ENCODE assay signal across 15 cellular contexts in genomic region chr20:35135867-35136586, GRCh38. TPM values are rescaled to one million over a fixed set of nuclear protein-coding genes. Genes with fewer than 3 reads are reported as not detected.
DNase-seq lines count a peak whose midpoint lies in the region; ATAC-seq, FAIRE-seq and TF ChIP-seq lines count a peak whose summit lies in the region.
"Had no signal": no experiment of that assay in that cellular context is flagged by ENCODE, and none has a peak within 500 bp of the region (broad histone marks: within the 10 kb centered on the region; RNA-seq: fewer than 3 reads in every experiment).

No MANE protein-coding gene starts in this region.

- H3K4me1 ChIP-seq in right lobe of liver (peaks cover 0 to 10% (median 0%) of the 10 kb centered on the region in 4 donors), HepG2 (ENCODE audit: insufficient read depth, low read length) (peaks cover 9% of the 10 kb centered on the region), endothelial cell of umbilical vein (ENCODE audit: control insufficient read depth, extremely low read depth, insufficient read depth, low read length) (peaks cover 34% of the 10 kb centered on the region), lung (ENCODE audit: control insufficient read depth in 2 of 2, insufficient read depth in 2 of 2, low read length in 2 of 2) (no peaks in the 10 kb centered on the region)
- H3K4me1 ChIP-seq: sigmoid colon, transverse colon had no signal

- no peaks in the 10 kb centered on the region for H3K27me3 Mint-ChIP-seq in activated CD4-positive, alpha-beta T cell treated with anti-CD3 and anti-CD28 coated beads, Interleukin-2, amount 10 ng/mL, durations not matched to agents 24 days and 14 days
- H3K27me3 Mint-ChIP-seq: activated naive CD4-positive, alpha-beta T cell treated with anti-CD3 and anti-CD28 coated beads, Interleukin-2, amount 50 U/mL, for 24 hours had no signal

- no peak for TF ChIP-seq RAD21 in HepG2 (CRISPR knock-in tag; IDR thresholded peaks at IDR 0.05)

- DNase-seq in right lobe of liver (no peak), HepG2 (ENCODE audit: low spot score) (no peak), endothelial cell of umbilical vein (ENCODE audit: low read depth, low spot score) (peak; percentile 88), lung (ENCODE audit: low spot score) (peak; percentile 40), NCI-H2081 treated with DMSO at 0.1 percent for 48 hours (lab: John Stamatoyannopoulos, UW) (no peak), NCI-H2107 treated with DMSO at 0.1 percent for 48 hours (lab: John Stamatoyannopoulos, UW; ENCODE audit: unreplicated experiment) (no peak)
- no peak for DNase-seq in activated CD4-positive, alpha-beta T cell treated with anti-CD3 and anti-CD28 coated beads, Interleukin-2, amount 50 U/mL, for 1 hour
- DNase-seq in activated CD4-positive, alpha-beta T cell treated with anti-CD3 and anti-CD28 coated beads, Interleukin-2, amount 10 ng/mL, durations not matched to agents 24 days and 14 days, result no peak
- DNase-seq: effector memory CD4-positive, alpha-beta T cell; NCI-H2171 treated with DMSO at 0.1 percent for 48 hours; transverse colon had no signal

- H3K27ac ChIP-seq in right lobe of liver (no peak overlapping the region), HepG2 (ENCODE audit: extremely low read length, insufficient read depth, low read length) (no peak overlapping the region), endothelial cell of umbilical vein (ENCODE audit: insufficient read depth, low read depth, low read length) (peak overlapping the region; percentile 97), lung (ENCODE audit: low read depth in 1 of 2, low read length in 1 of 2) (peak overlapping the region in 1 of 2 donors; percentile 51)
- H3K27ac ChIP-seq: transverse colon had no signal

- H3K27ac Mint-ChIP-seq in activated CD4-positive, alpha-beta T cell treated with anti-CD3 and anti-CD28 coated beads, Interleukin-2, amount 10 ng/mL, durations not matched to agents 24 days and 14 days, result no peak overlapping the region
- H3K27ac Mint-ChIP-seq: activated naive CD4-positive, alpha-beta T cell treated with anti-CD3 and anti-CD28 coated beads, Interleukin-2, amount 50 U/mL, for 24 hours; T-helper 1 cell treated with Interleukin-12 subunit alpha and Interleukin-12 subunit beta and Interleukin-4 antibody, amounts not matched to agents 30 μg/mL and 1 μg/mL, for 36 hours had no signal

- H3K9me3 ChIP-seq in right lobe of liver (no peaks in the 10 kb centered on the region), HepG2 (ENCODE audit: low read length) (no peaks in the 10 kb centered on the region), endothelial cell of umbilical vein (replicated peaks; ENCODE audit: control insufficient read depth, insufficient read depth, low read length) (no peaks in the 10 kb centered on the region), lung (ENCODE audit: control insufficient read depth in 2 of 2, insufficient read depth in 1 of 2, low read length in 1 of 2) (peaks cover 0 to 2% of the 10 kb centered on the region in 2 donors)
- H3K9me3 ChIP-seq: sigmoid colon, transverse colon had no signal

- dilution Hi-C loops in endothelial cell of umbilical vein (cut with MboI; ENCODE audit: extremely low pct_ligation_motif_present, low sequenced_read_pairs), result no loop called here

- POLR2A ChIA-PET in HepG2 (lab: Yijun Ruan, JAX), result no interaction called here
- POLR2A ChIA-PET in endothelial cell of umbilical vein (lab: Charles Lee), result interaction anchor here (1.0 kb wide), 1 partner anchor 11 kb away, joined by 3 read pairs; the partner anchor contains the start of gene EDEM2

- no peaks in the 10 kb centered on the region for H3K79me2 ChIP-seq in HepG2 (ENCODE audit: insufficient read depth, low read length)
- no peaks in the 10 kb centered on the region for H3K79me2 ChIP-seq in endothelial cell of umbilical vein (ENCODE audit: control insufficient read depth, insufficient read depth, low read length)

- H4K20me1 ChIP-seq in HepG2 (ENCODE audit: insufficient read depth, low read length), result no peaks in the 10 kb centered on the region
- H4K20me1 ChIP-seq in endothelial cell of umbilical vein (replicated peaks; ENCODE audit: control insufficient read depth, extremely low read depth, insufficient read depth, low read length), result no peaks in the 10 kb centered on the region

- no peak overlapping the region for H3K4me2 ChIP-seq in HepG2 (ENCODE audit: low read depth, low read length)
- H3K4me2 ChIP-seq in endothelial cell of umbilical vein (ENCODE audit: insufficient read depth, low read length), result peak overlapping the region; percentile 73

- intact Hi-C loops in right lobe of liver (cut with DNase I), result no loop called here
- intact Hi-C loops in HepG2 (cut with micrococcal nuclease; ENCODE audit: unreplicated experiment), result no loop called here
- intact Hi-C loops in endothelial cell of umbilical vein (cut with micrococcal nuclease), result loop anchor here (1.0 to 5.0 kb wide), 4 partner anchors 16 to 264 kb away; partner anchors contain the start of genes GGT7, PROCR and TRPC4AP
- intact Hi-C loops in activated CD4-positive, alpha-beta T cell treated with anti-CD3 and anti-CD28 coated beads, Interleukin-2, amount 10 ng/mL, durations not matched to agents 24 days and 14 days (cut with micrococcal nuclease), result no loop called here

- H3K9ac ChIP-seq in HepG2 (ENCODE audit: insufficient read depth, low read depth, low read length), result no peak overlapping the region
- H3K9ac ChIP-seq in endothelial cell of umbilical vein (replicated peaks; ENCODE audit: extremely low read depth, insufficient read depth, low read length), result peak overlapping the region; percentile 75

- no peaks in the 10 kb centered on the region for H3K9me1 ChIP-seq in endothelial cell of umbilical vein (replicated peaks; ENCODE audit: control insufficient read depth, extremely low read depth, insufficient read depth, low read length)

- TF ChIP-seq EP300 in HepG2 (IDR thresholded peaks at IDR 0.05; ENCODE audit: low read depth in 2 of 2, low read length in 2 of 2), result no peak
- TF ChIP-seq EP300 in HepG2 (CRISPR knock-in tag; IDR thresholded peaks at IDR 0.05; ENCODE audit: borderline replicate concordance), result no peak

- WGBS in right lobe of liver (ENCODE audit: insufficient coverage, low coverage, low lambda C conversion rate, missing lambda C conversion rate), result 64% methylated on average over 4 of the region's 11 CpGs
- 98% methylated on average over 11 of the region's 11 CpGs for WGBS in HepG2 (ENCODE audit: low lambda C conversion rate)
- WGBS in lung, 2 donors, result 86 to 90% methylated on average over 11 of the region's 11 CpGs

- TF ChIP-seq POLR2A in right lobe of liver (IDR thresholded peaks at IDR 0.05) (no peak), HepG2 (IDR thresholded peaks at IDR 0.05; ENCODE audit: insufficient read depth in 1 of 2, low read depth in 2 of 2, low read length in 2 of 2) (no peak), endothelial cell of umbilical vein (IDR thresholded peaks at IDR 0.05; ENCODE audit: low read depth, low read length) (peak; percentile 33)

- FAIRE-seq in HepG2 (lab: Jason Lieb, UNC), result no peak
- FAIRE-seq in endothelial cell of umbilical vein (lab: Jason Lieb, UNC), result peak; percentile 96

- no peaks in the 10 kb centered on the region for H3K9me3 Mint-ChIP-seq in activated CD4-positive, alpha-beta T cell treated with anti-CD3 and anti-CD28 coated beads, Interleukin-2, amount 10 ng/mL, durations not matched to agents 24 days and 14 days
- H3K9me3 Mint-ChIP-seq: activated naive CD4-positive, alpha-beta T cell treated with anti-CD3 and anti-CD28 coated beads, Interleukin-2, amount 50 U/mL, for 24 hours; T-helper 1 cell treated with Interleukin-12 subunit alpha and Interleukin-12 subunit beta and Interleukin-4 antibody, amounts not matched to agents 30 μg/mL and 1 μg/mL, for 36 hours had no signal

- BruUV-seq in HepG2 (replicated peaks; lab: Mats Ljungman, UMichigan), result no TSS peak
- BruUV-seq in endothelial cell of umbilical vein (replicated peaks; lab: Mats Ljungman, UMichigan), result TSS peak; percentile 21

- H3K36me3 ChIP-seq in right lobe of liver (peaks cover 0 to 69% (median 22%) of the 10 kb centered on the region in 4 donors), HepG2 (replicated peaks in 1 of 2; ENCODE audit: control insufficient read depth in 1 of 2, insufficient read depth in 2 of 2, low read length in 2 of 2) (peaks cover 18 to 36% of the 10 kb centered on the region in 2 experiments), endothelial cell of umbilical vein (ENCODE audit: control insufficient read depth in 2 of 2, extremely low read depth in 1 of 2, insufficient read depth in 2 of 2, low read length in 2 of 2) (peaks cover 7 to 16% of the 10 kb centered on the region in 2 experiments), lung (ENCODE audit: control insufficient read depth in 2 of 2, insufficient read depth in 2 of 2, low read length in 2 of 2) (peaks cover 13 to 45% of the 10 kb centered on the region in 2 donors)

- H2AFZ ChIP-seq in HepG2 (ENCODE audit: low read length) (no peak overlapping the region), endothelial cell of umbilical vein (ENCODE audit: low read depth, low read length) (peak overlapping the region; percentile 50)

- H3K36me3 Mint-ChIP-seq in activated CD4-positive, alpha-beta T cell treated with anti-CD3 and anti-CD28 coated beads, Interleukin-2, amount 10 ng/mL, durations not matched to agents 24 days and 14 days (ENCODE audit: low read depth), result peaks cover 43% of the 10 kb centered on the region

- in situ Hi-C loops in HepG2 (cut with HindIII; ENCODE audit: extremely low pct_ligation_motif_present, low pct_unique_long_range_greater_than_20kb), result loop anchor here (25.0 kb wide), 1 partner anchor 301 kb away; the partner anchor contains the start of gene GDF5

- no peak for TF ChIP-seq CTCF in right lobe of liver (IDR thresholded peaks at IDR 0.05)
- TF ChIP-seq CTCF in HepG2 (CRISPR knock-in tag; IDR thresholded peaks at IDR 0.05), result no peak
- no peak for TF ChIP-seq CTCF in endothelial cell of umbilical vein (IDR thresholded peaks at IDR 0.05; ENCODE audit: extremely low read depth in 1 of 2, insufficient read depth in 1 of 2, low read depth in 1 of 2, low read length in 2 of 2)
- TF ChIP-seq CTCF in lung (IDR thresholded peaks at IDR 0.05; ENCODE audit: control extremely low read depth, extremely low read depth), result no peak

- H3K4me3 Mint-ChIP-seq in activated CD4-positive, alpha-beta T cell treated with anti-CD3 and anti-CD28 coated beads, Interleukin-2, amount 10 ng/mL, durations not matched to agents 24 days and 14 days, result no peak overlapping the region
- H3K4me3 Mint-ChIP-seq: activated naive CD4-positive, alpha-beta T cell treated with anti-CD3 and anti-CD28 coated beads, Interleukin-2, amount 50 U/mL, for 24 hours; T-helper 1 cell treated with Interleukin-12 subunit alpha and Interleukin-12 subunit beta and Interleukin-4 antibody, amounts not matched to agents 30 μg/mL and 1 μg/mL, for 36 hours had no signal

- H3K27me3 ChIP-seq in right lobe of liver, result no peaks in the 10 kb centered on the region
- no peaks in the 10 kb centered on the region for H3K27me3 ChIP-seq in HepG2 (ENCODE audit: control insufficient read depth in 1 of 2, insufficient read depth in 2 of 2, low read length in 2 of 2)
- H3K27me3 ChIP-seq in endothelial cell of umbilical vein (ENCODE audit: control insufficient read depth in 2 of 2, insufficient read depth in 2 of 2, low read length in 2 of 2), result no peaks in the 10 kb centered on the region
- H3K27me3 ChIP-seq in lung (ENCODE audit: control insufficient read depth, insufficient read depth), result no peaks in the 10 kb centered on the region
- H3K27me3 ChIP-seq: sigmoid colon, transverse colon had no signal

- CTCF ChIA-PET in HepG2 (lab: Yijun Ruan, JAX; ENCODE audit: low intra/inter-chr PET ratio, low total read pairs), result no interaction called here
- CTCF ChIA-PET in endothelial cell of umbilical vein (lab: Charles Lee), result interaction anchor here (1.0 to 2.8 kb wide), 8 partner anchors 9 to 133 kb away, joined by 3 to 58 read pairs (median 4); no protein-coding TSS in a partner anchor

- H3K4me3 ChIP-seq in right lobe of liver (no peak overlapping the region), HepG2 (replicated peaks in 1 of 3; ENCODE audit: insufficient read depth in 1 of 3, low read depth in 2 of 3, low read length in 3 of 3) (no peak overlapping the region), endothelial cell of umbilical vein (replicated peaks in 1 of 3; ENCODE audit: insufficient read depth in 1 of 3, low read depth in 1 of 3, low read length in 3 of 3) (no peak overlapping the region), lung (no peak overlapping the region)
- H3K4me3 ChIP-seq: sigmoid colon, transverse colon had no signal

- no peaks in the 10 kb centered on the region for H3K4me1 Mint-ChIP-seq in activated CD4-positive, alpha-beta T cell treated with anti-CD3 and anti-CD28 coated beads, Interleukin-2, amount 10 ng/mL, durations not matched to agents 24 days and 14 days

- peak in 3 of 4 donors; percentile 36 to 60 (median 55) for ATAC-seq in right lobe of liver
- ATAC-seq in HepG2, result no peak
- peak; percentile 42 for ATAC-seq in lung (ENCODE audit: insufficient read depth, low FRiP score)

RNA-seq across cellular contexts. Expression of gene EDEM2, which starts 11.1 kb away (rescaled TPM):
- total RNA-seq in right lobe of liver (10 to 100 TPM; 20.1 to 28.0 (median 23.9) TPM), HepG2 (2016; rRNA removed; fragmentation: Illumina TruSeq; extraction: Trizol) (26.1 and 46.9 TPM in 2 replicates), endothelial cell of umbilical vein (37.5 and 39.5 TPM in 2 replicates), lung (10 to 100 TPM; 25.8 to 51.6 TPM)
- 13.9 and 15.6 TPM in 2 replicates for total RNA-seq in HepG2 (2016; cell fraction: cytosol; rRNA removed; fragmentation: Illumina TruSeq; extraction: Trizol; ENCODE audit: low read depth)
- total RNA-seq in HepG2 (2016; cell fraction: insoluble cytoplasmic fraction; rRNA removed; fragmentation: Illumina TruSeq; extraction: Trizol), result 25.6 and 48.5 TPM in 2 replicates
- total RNA-seq in HepG2 (2016; cell fraction: membrane; rRNA removed; fragmentation: Illumina TruSeq; extraction: Trizol), result 27.6 and 30.5 TPM in 2 replicates
- total RNA-seq in HepG2 (2016; cell fraction: nucleus; rRNA removed; fragmentation: Illumina TruSeq; extraction: Trizol), result 36.5 and 40.3 TPM in 2 replicates
- polyA plus RNA-seq in HepG2 (2011; rRNA removed) (33.1 and 35.6 TPM in 2 replicates), endothelial cell of umbilical vein (29.1 and 30.1 TPM in 2 replicates), lung (10 to 100 TPM; 19.4 to 42.6 TPM)
- polyA plus RNA-seq in HepG2 (2011; cell fraction: cytosol; rRNA removed), result 29.4 and 30.1 TPM in 2 replicates
- 20.5 and 25.0 TPM in 2 replicates for polyA plus RNA-seq in HepG2 (2011; cell fraction: nucleus; rRNA removed)
- polyA plus RNA-seq in HepG2 (2012), result 28.5 and 32.2 TPM in 2 replicates
- 14.6 and 16.0 TPM in 2 replicates for polyA plus RNA-seq in HepG2 (2016; cell fraction: cytosol; fragmentation: Illumina TruSeq; extraction: Trizol; ENCODE audit: low read depth)
- 23.9 and 24.8 TPM in 2 replicates for polyA plus RNA-seq in HepG2 (2016; cell fraction: insoluble cytoplasmic fraction; fragmentation: Illumina TruSeq; extraction: Trizol; ENCODE audit: low read depth)
- 21.0 and 21.5 TPM in 2 replicates for polyA plus RNA-seq in HepG2 (2016; cell fraction: membrane; fragmentation: Illumina TruSeq; extraction: Trizol; ENCODE audit: low read depth)
- polyA plus RNA-seq in HepG2 (2016; cell fraction: nucleus; fragmentation: Illumina TruSeq; extraction: Trizol; ENCODE audit: insufficient read depth, low read depth), result 57.4 and 60.1 TPM in 2 replicates
- 13.5 and 24.8 TPM in 2 replicates for polyA minus RNA-seq in HepG2 (2011; rRNA and poly(A)+ RNA removed; ENCODE audit: low replicate concordance)
- 10.6 and 16.1 TPM in 2 replicates for polyA minus RNA-seq in HepG2 (2011; cell fraction: cytosol; rRNA and poly(A)+ RNA removed)
- polyA minus RNA-seq in HepG2 (2011; cell fraction: nucleus; rRNA and poly(A)+ RNA removed), result 5.9 and 9.2 TPM in 2 replicates
- polyA plus RNA-seq in endothelial cell of umbilical vein (2011; cell fraction: cytosol; rRNA removed), result 33.9 and 35.0 TPM in 2 replicates
- 23.0 and 25.4 TPM in 2 replicates for polyA plus RNA-seq in endothelial cell of umbilical vein (2011; cell fraction: nucleus; rRNA removed)
- 46.6 and 49.7 TPM in 2 replicates for polyA plus RNA-seq in endothelial cell of umbilical vein (2012)
- polyA minus RNA-seq in endothelial cell of umbilical vein, result 22.1 and 23.2 TPM in 2 replicates
- 12.5 TPM for polyA minus RNA-seq in endothelial cell of umbilical vein (2011; cell fraction: cytosol; rRNA and poly(A)+ RNA removed)
- polyA minus RNA-seq in endothelial cell of umbilical vein (2011; cell fraction: nucleus; rRNA and poly(A)+ RNA removed), result 5.7 and 5.9 TPM in 2 replicates
- 19.2 and 21.1 TPM in 2 replicates for total RNA-seq in activated CD4-positive, alpha-beta T cell treated with anti-CD3 and anti-CD28 coated beads, Interleukin-2, amount 10 ng/mL, durations not matched to agents 24 days and 14 days

RNA-seq across cellular contexts. Expression of gene PROCR, which starts 35.8 kb away (rescaled TPM):
- total RNA-seq in right lobe of liver (10 to 100 TPM in 1 of 6 experiments, 1 to 10 TPM in 5; 1.4 to 11.0 (median 2.6) TPM), HepG2 (2016; rRNA removed; fragmentation: Illumina TruSeq; extraction: Trizol) (0.63 and 1.4 TPM in 2 replicates), endothelial cell of umbilical vein (228 and 251 TPM in 2 replicates), lung (10 to 100 TPM; 22.5 to 26.2 TPM)
- total RNA-seq in HepG2 (2016; cell fraction: cytosol; rRNA removed; fragmentation: Illumina TruSeq; extraction: Trizol; ENCODE audit: low read depth), result 0.61 and 0.62 TPM in 2 replicates
- total RNA-seq in HepG2 (2016; cell fraction: insoluble cytoplasmic fraction; rRNA removed; fragmentation: Illumina TruSeq; extraction: Trizol), result 0.54 and 1.5 TPM in 2 replicates
- total RNA-seq in HepG2 (2016; cell fraction: membrane; rRNA removed; fragmentation: Illumina TruSeq; extraction: Trizol), result 0.49 and 0.65 TPM in 2 replicates
- total RNA-seq in HepG2 (2016; cell fraction: nucleus; rRNA removed; fragmentation: Illumina TruSeq; extraction: Trizol), result 0.87 and 1.2 TPM in 2 replicates
- polyA plus RNA-seq in HepG2 (2011; rRNA removed) (1.7 and 1.9 TPM in 2 replicates), endothelial cell of umbilical vein (376 and 414 TPM in 2 replicates), lung (10 to 100 TPM; 14.4 to 31.0 TPM)
- polyA plus RNA-seq in HepG2 (2011; cell fraction: cytosol; rRNA removed), result 1.6 and 2.1 TPM in 2 replicates
- 1.3 and 1.5 TPM in 2 replicates for polyA plus RNA-seq in HepG2 (2011; cell fraction: nucleus; rRNA removed)
- 1.7 and 2.1 TPM in 2 replicates for polyA plus RNA-seq in HepG2 (2012)
- polyA plus RNA-seq in HepG2 (2016; cell fraction: cytosol; fragmentation: Illumina TruSeq; extraction: Trizol; ENCODE audit: low read depth), result 0.54 and 0.74 TPM in 2 replicates
- 0.36 and 0.46 TPM in 2 replicates for polyA plus RNA-seq in HepG2 (2016; cell fraction: insoluble cytoplasmic fraction; fragmentation: Illumina TruSeq; extraction: Trizol; ENCODE audit: low read depth)
- 0.41 and 0.64 TPM in 2 replicates for polyA plus RNA-seq in HepG2 (2016; cell fraction: membrane; fragmentation: Illumina TruSeq; extraction: Trizol; ENCODE audit: low read depth)
- polyA plus RNA-seq in HepG2 (2016; cell fraction: nucleus; fragmentation: Illumina TruSeq; extraction: Trizol; ENCODE audit: insufficient read depth, low read depth), result 1.9 and 2.4 TPM in 2 replicates
- 1.9 and 27.7 TPM in 2 replicates for polyA minus RNA-seq in HepG2 (2011; rRNA and poly(A)+ RNA removed; ENCODE audit: low replicate concordance)
- polyA minus RNA-seq in HepG2 (2011; cell fraction: cytosol; rRNA and poly(A)+ RNA removed), result 0.88 and 1.2 TPM in 2 replicates
- polyA minus RNA-seq in HepG2 (2011; cell fraction: nucleus; rRNA and poly(A)+ RNA removed), result 0.50 TPM in 1 of 2 replicates, not detected in the other
- 280 and 408 TPM in 2 replicates for polyA plus RNA-seq in endothelial cell of umbilical vein (2011; cell fraction: cytosol; rRNA removed)
- polyA plus RNA-seq in endothelial cell of umbilical vein (2011; cell fraction: nucleus; rRNA removed), result 149 and 172 TPM in 2 replicates
- polyA plus RNA-seq in endothelial cell of umbilical vein (2012), result 386 and 422 TPM in 2 replicates
- 229 and 241 TPM in 2 replicates for polyA minus RNA-seq in endothelial cell of umbilical vein
- 18.9 TPM for polyA minus RNA-seq in endothelial cell of umbilical vein (2011; cell fraction: cytosol; rRNA and poly(A)+ RNA removed)
- polyA minus RNA-seq in endothelial cell of umbilical vein (2011; cell fraction: nucleus; rRNA and poly(A)+ RNA removed), result 92.7 and 104 TPM in 2 replicates
- total RNA-seq in activated CD4-positive, alpha-beta T cell treated with anti-CD3 and anti-CD28 coated beads, Interleukin-2, amount 10 ng/mL, durations not matched to agents 24 days and 14 days, result 0.24 and 0.84 TPM in 2 replicates
- total RNA-seq: OCI-LY7 had no signal

RNA-seq across cellular contexts. Expression of gene TRPC4AP, which starts 43.4 kb away (rescaled TPM):
- total RNA-seq in right lobe of liver (10 to 100 TPM; 27.6 to 39.3 (median 34.6) TPM), HepG2 (2016; rRNA removed; fragmentation: Illumina TruSeq; extraction: Trizol) (136 and 161 TPM in 2 replicates), endothelial cell of umbilical vein (88.3 and 89.0 TPM in 2 replicates), lung (10 to 100 TPM; 44.0 to 62.5 TPM)
- total RNA-seq in HepG2 (2016; cell fraction: cytosol; rRNA removed; fragmentation: Illumina TruSeq; extraction: Trizol; ENCODE audit: low read depth), result 14.0 and 17.1 TPM in 2 replicates
- 135 and 149 TPM in 2 replicates for total RNA-seq in HepG2 (2016; cell fraction: insoluble cytoplasmic fraction; rRNA removed; fragmentation: Illumina TruSeq; extraction: Trizol)
- total RNA-seq in HepG2 (2016; cell fraction: membrane; rRNA removed; fragmentation: Illumina TruSeq; extraction: Trizol), result 40.4 and 43.8 TPM in 2 replicates
- total RNA-seq in HepG2 (2016; cell fraction: nucleus; rRNA removed; fragmentation: Illumina TruSeq; extraction: Trizol), result 93.4 and 104 TPM in 2 replicates
- polyA plus RNA-seq in HepG2 (2011; rRNA removed) (137 and 161 TPM in 2 replicates), endothelial cell of umbilical vein (103 and 104 TPM in 2 replicates), lung (10 to 100 TPM; 37.6 to 56.3 TPM)
- 124 and 126 TPM in 2 replicates for polyA plus RNA-seq in HepG2 (2011; cell fraction: cytosol; rRNA removed)
- 271 and 292 TPM in 2 replicates for polyA plus RNA-seq in HepG2 (2011; cell fraction: nucleus; rRNA removed)
- polyA plus RNA-seq in HepG2 (2012), result 99.8 and 102 TPM in 2 replicates
- polyA plus RNA-seq in HepG2 (2016; cell fraction: cytosol; fragmentation: Illumina TruSeq; extraction: Trizol; ENCODE audit: low read depth), result 9.6 and 11.2 TPM in 2 replicates
- 107 and 117 TPM in 2 replicates for polyA plus RNA-seq in HepG2 (2016; cell fraction: insoluble cytoplasmic fraction; fragmentation: Illumina TruSeq; extraction: Trizol; ENCODE audit: low read depth)
- 20.1 and 21.8 TPM in 2 replicates for polyA plus RNA-seq in HepG2 (2016; cell fraction: membrane; fragmentation: Illumina TruSeq; extraction: Trizol; ENCODE audit: low read depth)
- polyA plus RNA-seq in HepG2 (2016; cell fraction: nucleus; fragmentation: Illumina TruSeq; extraction: Trizol; ENCODE audit: insufficient read depth, low read depth), result 123 and 137 TPM in 2 replicates
- polyA minus RNA-seq in HepG2 (2011; rRNA and poly(A)+ RNA removed; ENCODE audit: low replicate concordance), result 113 and 272 TPM in 2 replicates
- 117 and 119 TPM in 2 replicates for polyA minus RNA-seq in HepG2 (2011; cell fraction: cytosol; rRNA and poly(A)+ RNA removed)
- polyA minus RNA-seq in HepG2 (2011; cell fraction: nucleus; rRNA and poly(A)+ RNA removed), result 108 and 134 TPM in 2 replicates
- polyA plus RNA-seq in endothelial cell of umbilical vein (2011; cell fraction: cytosol; rRNA removed), result 85.0 and 88.2 TPM in 2 replicates
- polyA plus RNA-seq in endothelial cell of umbilical vein (2011; cell fraction: nucleus; rRNA removed), result 171 and 185 TPM in 2 replicates
- 88.8 and 90.4 TPM in 2 replicates for polyA plus RNA-seq in endothelial cell of umbilical vein (2012)
- polyA minus RNA-seq in endothelial cell of umbilical vein, result 120 and 131 TPM in 2 replicates
- polyA minus RNA-seq in endothelial cell of umbilical vein (2011; cell fraction: cytosol; rRNA and poly(A)+ RNA removed), result 43.6 TPM
- polyA minus RNA-seq in endothelial cell of umbilical vein (2011; cell fraction: nucleus; rRNA and poly(A)+ RNA removed), result 51.8 and 70.5 TPM in 2 replicates
- 46.4 and 47.8 TPM in 2 replicates for total RNA-seq in activated CD4-positive, alpha-beta T cell treated with anti-CD3 and anti-CD28 coated beads, Interleukin-2, amount 10 ng/mL, durations not matched to agents 24 days and 14 days

Comparison
In these comparisons a context has a peak if more than half of its experiments do, and no peak if none do; other contexts are left out.
1. DNase-seq: peak in endothelial cell of umbilical vein (single experiment) and lung (single experiment); none in right lobe of liver (0 of 3), HepG2 (single experiment), NCI-H2081 treated with DMSO at 0.1 percent for 48 hours (single experiment), activated CD4-positive, alpha-beta T cell treated with anti-CD3 and anti-CD28 coated beads, Interleukin-2, amount 50 U/mL, for 1 hour (single experiment), activated CD4-positive, alpha-beta T cell treated with anti-CD3 and anti-CD28 coated beads, Interleukin-2, amount 10 ng/mL, durations not matched to agents 24 days and 14 days (single experiment) and NCI-H2107 treated with DMSO at 0.1 percent for 48 hours (single experiment).